In the genomic region with DNA sequence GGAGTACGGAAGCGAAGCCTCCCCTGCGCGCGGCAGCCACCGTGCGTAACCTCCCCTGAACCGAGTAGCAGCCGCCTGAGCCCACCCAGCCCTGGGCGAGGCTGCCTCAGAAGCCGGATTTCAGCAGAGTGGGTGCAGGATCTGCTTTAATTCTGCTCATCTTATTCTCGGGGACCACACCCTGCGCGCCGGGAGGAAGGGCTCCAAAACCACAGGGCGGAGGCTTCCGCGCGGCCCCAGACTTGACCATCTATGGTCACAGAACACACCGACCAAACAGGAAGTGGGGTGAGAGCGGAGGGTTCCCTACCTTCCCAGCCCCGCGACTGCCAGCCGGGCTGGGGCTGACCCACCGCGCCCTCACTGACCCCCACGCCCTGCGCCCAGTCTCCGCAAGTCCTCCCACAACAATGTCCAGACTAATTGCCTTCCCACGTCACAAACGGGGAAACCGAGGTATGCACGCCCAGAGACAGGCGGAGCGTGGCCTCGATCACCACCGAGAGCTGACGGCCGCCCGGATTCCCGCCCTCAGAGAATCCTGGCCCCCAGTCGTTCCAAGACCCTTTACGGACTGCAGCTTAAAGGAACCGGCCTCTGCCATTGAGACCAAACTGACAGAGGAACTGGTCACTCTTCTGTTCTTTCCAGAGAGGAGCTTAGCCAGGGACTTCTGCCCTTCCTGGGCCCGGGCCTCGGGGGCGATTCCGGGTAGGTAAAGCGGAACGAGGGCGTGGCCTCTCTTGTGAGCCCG, we compare ENCODE assay signal across 1 cellular context.
TF ChIP-seq lines count a peak whose summit lies in the region.

No MANE protein-coding gene starts in this region.

TF ChIP-seq in HepG2, 621 proteins besides CTCF, POLR2A, EP300 and RAD21 (continued from another document and continues in another):
- TF ChIP-seq HNRNPK (IDR thresholded peaks at IDR 0.05; ENCODE audit: low read depth, low read length, poor library complexity, severe bottlenecking) = no peak
- TF ChIP-seq MIER3 (CRISPR knock-in tag; IDR thresholded peaks at IDR 0.05; ENCODE audit: borderline replicate concordance) = peak; percentile 35; the same call in 1 of the 2 replicates
- TF ChIP-seq MAF1 (CRISPR knock-in tag; IDR thresholded peaks at IDR 0.05; ENCODE audit: borderline replicate concordance) = no peak; the same call in 1 of the 2 replicates
- peak; percentile 41; the same call in 1 of the 2 replicates for TF ChIP-seq ZNF670 (CRISPR knock-in tag; IDR thresholded peaks at IDR 0.05; ENCODE audit: borderline replicate concordance)
- 0 out of 2 replicates have a peak, but pooled peaks have one; percentile 51 for TF ChIP-seq CBX5 (CRISPR knock-in tag; IDR thresholded peaks at IDR 0.05; ENCODE audit: borderline replicate concordance)
- TF ChIP-seq MAFG (CRISPR knock-in tag; IDR thresholded peaks at IDR 0.05) = no peak
- TF ChIP-seq SETDB1 (CRISPR knock-in tag; IDR thresholded peaks at IDR 0.05; ENCODE audit: borderline replicate concordance) = no peak
- TF ChIP-seq, protein P1, sequence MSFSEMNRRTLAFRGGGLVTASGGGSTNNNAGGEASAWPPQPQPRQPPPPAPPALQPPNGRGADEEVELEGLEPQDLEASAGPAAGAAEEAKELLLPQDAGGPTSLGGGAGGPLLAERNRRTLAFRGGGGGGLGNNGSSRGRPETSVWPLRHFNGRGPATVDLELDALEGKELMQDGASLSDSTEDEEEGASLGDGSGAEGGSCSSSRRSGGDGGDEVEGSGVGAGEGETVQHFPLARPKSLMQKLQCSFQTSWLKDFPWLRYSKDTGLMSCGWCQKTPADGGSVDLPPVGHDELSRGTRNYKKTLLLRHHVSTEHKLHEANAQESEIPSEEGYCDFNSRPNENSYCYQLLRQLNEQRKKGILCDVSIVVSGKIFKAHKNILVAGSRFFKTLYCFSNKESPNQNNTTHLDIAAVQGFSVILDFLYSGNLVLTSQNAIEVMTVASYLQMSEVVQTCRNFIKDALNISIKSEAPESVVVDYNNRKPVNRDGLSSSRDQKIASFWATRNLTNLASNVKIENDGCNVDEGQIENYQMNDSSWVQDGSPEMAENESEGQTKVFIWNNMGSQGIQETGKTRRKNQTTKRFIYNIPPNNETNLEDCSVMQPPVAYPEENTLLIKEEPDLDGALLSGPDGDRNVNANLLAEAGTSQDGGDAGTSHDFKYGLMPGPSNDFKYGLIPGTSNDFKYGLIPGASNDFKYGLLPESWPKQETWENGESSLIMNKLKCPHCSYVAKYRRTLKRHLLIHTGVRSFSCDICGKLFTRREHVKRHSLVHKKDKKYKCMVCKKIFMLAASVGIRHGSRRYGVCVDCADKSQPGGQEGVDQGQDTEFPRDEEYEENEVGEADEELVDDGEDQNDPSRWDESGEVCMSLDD (CRISPR knock-in tag; IDR thresholded peaks at IDR 0.05; ENCODE audit: borderline replicate concordance) = no peak; the same call in 1 of the 2 replicates
- TF ChIP-seq DR1 (CRISPR knock-in tag; IDR thresholded peaks at IDR 0.05) = peak; percentile 86
- TF ChIP-seq PHB2 (IDR thresholded peaks at IDR 0.05; ENCODE audit: partially characterized antibody) = no peak
- TF ChIP-seq, protein P2, sequence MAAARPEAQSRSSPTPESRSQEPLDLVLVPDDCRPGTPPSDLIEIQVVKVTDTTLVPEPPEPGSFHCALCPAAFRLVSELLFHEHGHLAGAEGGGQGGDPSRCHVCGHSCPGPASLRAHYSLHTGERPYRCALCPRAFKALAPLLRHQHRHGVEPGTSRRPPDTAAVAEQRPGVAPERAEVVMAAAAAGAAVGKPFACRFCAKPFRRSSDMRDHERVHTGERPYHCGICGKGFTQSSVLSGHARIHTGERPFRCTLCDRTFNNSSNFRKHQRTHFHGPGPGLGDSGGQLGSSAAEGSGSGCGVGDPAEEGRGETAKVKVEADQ (CRISPR knock-in tag; IDR thresholded peaks at IDR 0.05; ENCODE audit: borderline replicate concordance) = no peak
- TF ChIP-seq CCDC6 (CRISPR knock-in tag; IDR thresholded peaks at IDR 0.05) = no peak
- TF ChIP-seq HMGA1 (CRISPR knock-in tag; conservative IDR thresholded peaks at IDR 0.05) = no peak
- TF ChIP-seq, protein P3, sequence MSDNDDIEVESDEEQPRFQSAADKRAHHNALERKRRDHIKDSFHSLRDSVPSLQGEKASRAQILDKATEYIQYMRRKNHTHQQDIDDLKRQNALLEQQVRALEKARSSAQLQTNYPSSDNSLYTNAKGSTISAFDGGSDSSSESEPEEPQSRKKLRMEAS (IDR thresholded peaks at IDR 0.05) = peak; percentile 41; the same call in 1 of the 2 replicates
- TF ChIP-seq ZNF530 (CRISPR knock-in tag; IDR thresholded peaks at IDR 0.05; ENCODE audit: low read depth) = no peak
- no peak for TF ChIP-seq PCBP2 (optimal IDR thresholded peaks at IDR 0.05; ENCODE audit: low read depth, low read length, poor library complexity, severe bottlenecking)
- TF ChIP-seq POLR2AphosphoS5 (IDR thresholded peaks at IDR 0.05; ENCODE audit: low read depth, low read length) = peak; percentile 77
- TF ChIP-seq ZMAT3 (CRISPR knock-in tag; conservative IDR thresholded peaks at IDR 0.05) = peak; percentile 62; the same call in 1 of the 2 replicates
- TF ChIP-seq, protein P4, sequence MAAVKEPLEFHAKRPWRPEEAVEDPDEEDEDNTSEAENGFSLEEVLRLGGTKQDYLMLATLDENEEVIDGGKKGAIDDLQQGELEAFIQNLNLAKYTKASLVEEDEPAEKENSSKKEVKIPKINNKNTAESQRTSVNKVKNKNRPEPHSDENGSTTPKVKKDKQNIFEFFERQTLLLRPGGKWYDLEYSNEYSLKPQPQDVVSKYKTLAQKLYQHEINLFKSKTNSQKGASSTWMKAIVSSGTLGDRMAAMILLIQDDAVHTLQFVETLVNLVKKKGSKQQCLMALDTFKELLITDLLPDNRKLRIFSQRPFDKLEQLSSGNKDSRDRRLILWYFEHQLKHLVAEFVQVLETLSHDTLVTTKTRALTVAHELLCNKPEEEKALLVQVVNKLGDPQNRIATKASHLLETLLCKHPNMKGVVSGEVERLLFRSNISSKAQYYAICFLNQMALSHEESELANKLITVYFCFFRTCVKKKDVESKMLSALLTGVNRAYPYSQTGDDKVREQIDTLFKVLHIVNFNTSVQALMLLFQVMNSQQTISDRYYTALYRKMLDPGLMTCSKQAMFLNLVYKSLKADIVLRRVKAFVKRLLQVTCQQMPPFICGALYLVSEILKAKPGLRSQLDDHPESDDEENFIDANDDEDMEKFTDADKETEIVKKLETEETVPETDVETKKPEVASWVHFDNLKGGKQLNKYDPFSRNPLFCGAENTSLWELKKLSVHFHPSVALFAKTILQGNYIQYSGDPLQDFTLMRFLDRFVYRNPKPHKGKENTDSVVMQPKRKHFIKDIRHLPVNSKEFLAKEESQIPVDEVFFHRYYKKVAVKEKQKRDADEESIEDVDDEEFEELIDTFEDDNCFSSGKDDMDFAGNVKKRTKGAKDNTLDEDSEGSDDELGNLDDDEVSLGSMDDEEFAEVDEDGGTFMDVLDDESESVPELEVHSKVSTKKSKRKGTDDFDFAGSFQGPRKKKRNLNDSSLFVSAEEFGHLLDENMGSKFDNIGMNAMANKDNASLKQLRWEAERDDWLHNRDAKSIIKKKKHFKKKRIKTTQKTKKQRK (IDR thresholded peaks at IDR 0.05; ENCODE audit: low read length) = no peak
- TF ChIP-seq, protein P5, sequence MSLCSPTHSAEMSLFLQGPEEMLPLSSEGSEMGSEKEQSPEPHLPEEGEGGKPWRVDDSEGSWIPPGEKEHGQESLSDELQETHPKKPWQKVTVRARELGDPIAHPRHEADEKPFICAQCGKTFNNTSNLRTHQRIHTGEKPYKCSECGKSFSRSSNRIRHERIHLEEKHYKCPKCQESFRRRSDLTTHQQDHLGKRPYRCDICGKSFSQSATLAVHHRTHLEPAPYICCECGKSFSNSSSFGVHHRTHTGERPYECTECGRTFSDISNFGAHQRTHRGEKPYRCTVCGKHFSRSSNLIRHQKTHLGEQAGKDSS (CRISPR knock-in tag; IDR thresholded peaks at IDR 0.05; ENCODE audit: borderline replicate concordance, low read depth) = peak; percentile 33; the same call in 1 of the 2 replicates
- TF ChIP-seq HOXA7 (CRISPR knock-in tag; IDR thresholded peaks at IDR 0.05) = no peak
- no peak; the same call in 1 of the 2 replicates for TF ChIP-seq MIER2 (CRISPR knock-in tag; IDR thresholded peaks at IDR 0.05)
- TF ChIP-seq, protein P6, sequence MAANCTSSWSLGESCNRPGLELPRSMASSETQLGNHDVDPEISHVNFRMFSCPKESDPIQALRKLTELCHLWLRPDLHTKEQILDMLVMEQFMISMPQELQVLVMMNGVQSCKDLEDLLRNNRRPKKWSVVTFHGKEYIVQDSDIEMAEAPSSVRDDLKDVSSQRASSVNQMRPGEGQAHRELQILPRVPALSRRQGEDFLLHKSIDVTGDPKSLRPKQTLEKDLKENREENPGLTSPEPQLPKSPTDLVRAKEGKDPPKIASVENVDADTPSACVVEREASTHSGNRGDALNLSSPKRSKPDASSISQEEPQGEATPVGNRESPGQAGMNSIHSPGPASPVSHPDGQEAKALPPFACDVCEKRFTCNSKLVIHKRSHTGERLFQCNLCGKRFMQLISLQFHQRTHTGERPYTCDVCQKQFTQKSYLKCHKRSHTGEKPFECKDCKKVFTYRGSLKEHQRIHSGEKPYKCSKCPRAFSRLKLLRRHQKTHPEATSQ (CRISPR knock-in tag; IDR thresholded peaks at IDR 0.05; ENCODE audit: borderline replicate concordance) = no peak
- TF ChIP-seq ZNF24 (IDR thresholded peaks at IDR 0.05) = no peak
- TF ChIP-seq ZNF235 (CRISPR knock-in tag; IDR thresholded peaks at IDR 0.05; ENCODE audit: borderline replicate concordance) = peak; percentile 49
- TF ChIP-seq ATF1 (CRISPR knock-in tag; IDR thresholded peaks at IDR 0.05) = no peak
- no peak for TF ChIP-seq ZNF317 (CRISPR knock-in tag; IDR thresholded peaks at IDR 0.05)
- TF ChIP-seq, protein P7, sequence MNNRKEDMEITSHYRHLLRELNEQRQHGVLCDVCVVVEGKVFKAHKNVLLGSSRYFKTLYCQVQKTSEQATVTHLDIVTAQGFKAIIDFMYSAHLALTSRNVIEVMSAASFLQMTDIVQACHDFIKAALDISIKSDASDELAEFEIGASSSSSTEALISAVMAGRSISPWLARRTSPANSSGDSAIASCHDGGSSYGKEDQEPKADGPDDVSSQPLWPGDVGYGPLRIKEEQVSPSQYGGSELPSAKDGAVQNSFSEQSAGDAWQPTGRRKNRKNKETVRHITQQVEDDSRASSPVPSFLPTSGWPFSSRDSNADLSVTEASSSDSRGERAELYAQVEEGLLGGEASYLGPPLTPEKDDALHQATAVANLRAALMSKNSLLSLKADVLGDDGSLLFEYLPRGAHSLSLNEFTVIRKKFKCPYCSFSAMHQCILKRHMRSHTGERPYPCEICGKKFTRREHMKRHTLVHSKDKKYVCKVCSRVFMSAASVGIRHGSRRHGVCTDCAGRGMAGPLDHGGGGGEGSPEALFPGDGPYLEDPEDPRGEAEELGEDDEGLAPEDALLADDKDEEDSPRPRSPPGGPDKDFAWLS (CRISPR knock-in tag; IDR thresholded peaks at IDR 0.05; ENCODE audit: borderline replicate concordance) = no peak
- no peak; the same call in 1 of the 2 replicates for TF ChIP-seq ZNF629 (CRISPR knock-in tag; conservative IDR thresholded peaks at IDR 0.05)
- TF ChIP-seq AGO1 (IDR thresholded peaks at IDR 0.05; ENCODE audit: low read depth, low read length, poor library complexity, severe bottlenecking) = no peak
- TF ChIP-seq, protein P8, sequence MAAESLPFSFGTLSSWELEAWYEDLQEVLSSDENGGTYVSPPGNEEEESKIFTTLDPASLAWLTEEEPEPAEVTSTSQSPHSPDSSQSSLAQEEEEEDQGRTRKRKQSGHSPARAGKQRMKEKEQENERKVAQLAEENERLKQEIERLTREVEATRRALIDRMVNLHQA (CRISPR knock-in tag; IDR thresholded peaks at IDR 0.05) = no peak
- TF ChIP-seq ZNF570 (CRISPR knock-in tag; IDR thresholded peaks at IDR 0.05; ENCODE audit: borderline replicate concordance) = no peak
- peak; percentile 69 for TF ChIP-seq SALL1 (CRISPR knock-in tag; IDR thresholded peaks at IDR 0.05)
- TF ChIP-seq ZNF713 (CRISPR knock-in tag; IDR thresholded peaks at IDR 0.05) = no peak
- TF ChIP-seq, protein P9, sequence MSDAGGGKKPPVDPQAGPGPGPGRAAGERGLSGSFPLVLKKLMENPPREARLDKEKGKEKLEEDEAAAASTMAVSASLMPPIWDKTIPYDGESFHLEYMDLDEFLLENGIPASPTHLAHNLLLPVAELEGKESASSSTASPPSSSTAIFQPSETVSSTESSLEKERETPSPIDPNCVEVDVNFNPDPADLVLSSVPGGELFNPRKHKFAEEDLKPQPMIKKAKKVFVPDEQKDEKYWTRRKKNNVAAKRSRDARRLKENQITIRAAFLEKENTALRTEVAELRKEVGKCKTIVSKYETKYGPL (CRISPR knock-in tag; IDR thresholded peaks at IDR 0.05) = no peak
- 0 out of 2 replicates have a peak, but pooled peaks have one; percentile 48 for TF ChIP-seq ZNF446 (CRISPR knock-in tag; IDR thresholded peaks at IDR 0.05)
- no peak for TF ChIP-seq ZNF17 (CRISPR knock-in tag; IDR thresholded peaks at IDR 0.05)
- no peak for TF ChIP-seq NBN (conservative IDR thresholded peaks at IDR 0.05)
- peak; percentile 44 for TF ChIP-seq ZNF605 (CRISPR knock-in tag; IDR thresholded peaks at IDR 0.05)
- no peak for TF ChIP-seq YEATS2 (CRISPR knock-in tag; IDR thresholded peaks at IDR 0.05; ENCODE audit: borderline replicate concordance)
- TF ChIP-seq ZNF296 (CRISPR knock-in tag; conservative IDR thresholded peaks at IDR 0.05) = no peak
- no peak for TF ChIP-seq ATF7 (IDR thresholded peaks at IDR 0.05)
- no peak for TF ChIP-seq ATF7 (CRISPR knock-in tag; IDR thresholded peaks at IDR 0.05)
- TF ChIP-seq, protein P10, sequence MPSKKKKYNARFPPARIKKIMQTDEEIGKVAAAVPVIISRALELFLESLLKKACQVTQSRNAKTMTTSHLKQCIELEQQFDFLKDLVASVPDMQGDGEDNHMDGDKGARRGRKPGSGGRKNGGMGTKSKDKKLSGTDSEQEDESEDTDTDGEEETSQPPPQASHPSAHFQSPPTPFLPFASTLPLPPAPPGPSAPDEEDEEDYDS (CRISPR knock-in tag; IDR thresholded peaks at IDR 0.05) = peak; percentile 96
- TF ChIP-seq FOXP1 (IDR thresholded peaks at IDR 0.05) = no peak
- no peak for TF ChIP-seq FOXP1 (CRISPR knock-in tag; IDR thresholded peaks at IDR 0.05)
- TF ChIP-seq MED1 (CRISPR knock-in tag; IDR thresholded peaks at IDR 0.05) = peak; percentile 33; the same call in 1 of the 2 replicates
- no peak for TF ChIP-seq NFE2 (CRISPR knock-in tag; IDR thresholded peaks at IDR 0.05)
- TF ChIP-seq, protein P11, sequence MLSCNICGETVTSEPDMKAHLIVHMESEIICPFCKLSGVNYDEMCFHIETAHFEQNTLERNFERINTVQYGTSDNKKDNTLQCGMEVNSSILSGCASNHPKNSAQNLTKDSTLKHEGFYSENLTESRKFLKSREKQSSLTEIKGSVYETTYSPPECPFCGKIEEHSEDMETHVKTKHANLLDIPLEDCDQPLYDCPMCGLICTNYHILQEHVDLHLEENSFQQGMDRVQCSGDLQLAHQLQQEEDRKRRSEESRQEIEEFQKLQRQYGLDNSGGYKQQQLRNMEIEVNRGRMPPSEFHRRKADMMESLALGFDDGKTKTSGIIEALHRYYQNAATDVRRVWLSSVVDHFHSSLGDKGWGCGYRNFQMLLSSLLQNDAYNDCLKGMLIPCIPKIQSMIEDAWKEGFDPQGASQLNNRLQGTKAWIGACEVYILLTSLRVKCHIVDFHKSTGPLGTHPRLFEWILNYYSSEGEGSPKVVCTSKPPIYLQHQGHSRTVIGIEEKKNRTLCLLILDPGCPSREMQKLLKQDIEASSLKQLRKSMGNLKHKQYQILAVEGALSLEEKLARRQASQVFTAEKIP (CRISPR knock-in tag; IDR thresholded peaks at IDR 0.05; ENCODE audit: borderline replicate concordance) = no peak
- TF ChIP-seq NR2C2 (CRISPR knock-in tag; IDR thresholded peaks at IDR 0.05; ENCODE audit: borderline replicate concordance) = 0 out of 2 replicates have a peak, but pooled peaks have one; percentile 32
